In the genomic region with DNA sequence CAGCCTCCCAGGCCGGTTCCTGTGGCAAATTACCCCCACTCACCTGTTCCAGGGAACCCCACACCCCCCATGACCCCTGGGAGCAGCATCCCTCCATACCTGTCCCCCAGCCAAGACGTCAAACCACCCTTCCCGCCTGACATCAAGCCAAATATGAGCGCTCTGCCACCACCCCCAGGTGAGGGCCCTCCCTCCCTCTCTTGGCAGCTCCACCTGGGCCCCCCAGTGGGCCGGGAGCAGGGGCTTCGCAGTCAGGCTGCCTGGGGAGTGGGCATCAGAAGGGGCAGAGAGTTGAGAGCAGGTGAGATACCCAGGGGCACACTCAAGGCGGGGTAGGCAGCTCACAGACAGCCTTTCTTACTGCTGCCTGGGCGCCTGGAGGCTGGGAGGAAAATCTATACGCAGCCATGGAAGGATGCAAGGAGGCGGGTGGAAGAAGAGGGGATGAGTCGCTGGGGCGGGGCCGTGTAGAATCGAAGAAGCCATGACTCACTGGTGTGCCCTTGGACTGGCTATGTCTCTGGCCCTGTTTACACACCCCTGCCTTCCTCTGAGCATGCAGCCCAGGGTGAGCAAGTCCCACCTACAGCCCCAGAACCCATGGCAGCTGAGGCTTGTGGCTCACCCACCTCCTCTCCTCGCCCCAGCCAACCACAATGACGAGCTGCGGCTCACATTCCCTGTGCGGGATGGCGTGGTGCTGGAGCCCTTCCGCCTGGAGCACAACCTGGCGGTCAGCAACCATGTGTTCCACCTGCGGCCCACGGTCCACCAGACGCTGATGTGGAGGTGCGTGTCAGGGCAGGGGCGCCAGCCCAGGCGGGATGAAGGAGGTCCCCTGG, we compare ENCODE assay signal across 9 cellular contexts. TPM values are rescaled to one million over a fixed set of nuclear protein-coding genes. Genes with fewer than 3 reads are reported as not detected.
DNase-seq lines count a peak whose midpoint lies in the region; ATAC-seq and TF ChIP-seq lines count a peak whose summit lies in the region.
"Had no signal": no experiment of that assay in that cellular context is flagged by ENCODE, and none has a peak within 500 bp of the region (broad histone marks: within the 10 kb centered on the region; RNA-seq: fewer than 3 reads in every experiment).

No MANE protein-coding gene starts in this region.

- peak; percentile 94 for ATAC-seq in activated CD8-positive, alpha-beta T cell treated with anti-CD3 and anti-CD28 coated beads for 36 hours
- ATAC-seq in GM18498 (IDR thresholded peaks at IDR 0.05; ENCODE audit: unreplicated experiment): no peak
- no peak for ATAC-seq in GM19023 (IDR thresholded peaks at IDR 0.05; ENCODE audit: unreplicated experiment)

- peaks cover 48% of the 10 kb centered on the region for H3K36me3 Mint-ChIP-seq in activated CD8-positive, alpha-beta T cell treated with anti-CD3 and anti-CD28 coated beads for 36 hours (ENCODE audit: low read depth)

- CTCF ChIA-PET in activated CD8-positive, alpha-beta T cell treated with anti-CD3 and anti-CD28 coated beads for 36 hours (lab: Charles Lee): no interaction called here

- H3K27me3 Mint-ChIP-seq in activated CD8-positive, alpha-beta T cell treated with anti-CD3 and anti-CD28 coated beads for 36 hours: no peaks in the 10 kb centered on the region
- H3K27me3 Mint-ChIP-seq: naive B cell had no signal

- TF ChIP-seq CTCF in activated CD8-positive, alpha-beta T cell treated with anti-CD3 and anti-CD28 coated beads for 36 hours (IDR thresholded peaks at IDR 0.05): no peak

- H3K9me3 Mint-ChIP-seq in activated CD8-positive, alpha-beta T cell treated with anti-CD3 and anti-CD28 coated beads for 36 hours: no peaks in the 10 kb centered on the region
- H3K9me3 Mint-ChIP-seq: naive B cell had no signal

- H3K27ac Mint-ChIP-seq in activated CD8-positive, alpha-beta T cell treated with anti-CD3 and anti-CD28 coated beads for 36 hours: no peak overlapping the region

- H3K4me1 Mint-ChIP-seq in activated CD8-positive, alpha-beta T cell treated with anti-CD3 and anti-CD28 coated beads for 36 hours (ENCODE audit: low read depth): peaks cover 13% of the 10 kb centered on the region

- POLR2A ChIA-PET in activated CD8-positive, alpha-beta T cell treated with anti-CD3 and anti-CD28 coated beads for 36 hours (lab: Charles Lee): interaction anchor here (1.1 kb wide), 1 partner anchor 9 kb away, joined by 3 read pairs; no protein-coding TSS in a partner anchor

- peak; percentile 14 to 41 for DNase-seq in NOMO-1 (lab: John Stamatoyannopoulos, UW; ENCODE audit: unreplicated experiment in 2 of 2)
- no peak for DNase-seq in NOMO-1 treated with dmso at 0.1 percent for 144 hours (lab: John Stamatoyannopoulos, UW; ENCODE audit: unreplicated experiment)
- DNase-seq in activated CD8-positive, alpha-beta T cell treated with anti-CD3 and anti-CD28 coated beads for 36 hours: peak; percentile 84
- DNase-seq in foreskin melanocyte: peak; percentile 71
- peak; percentile 80 for DNase-seq in stimulated activated CD4-positive, alpha-beta T cell treated with anti-CD3 and anti-CD28 coated beads, Interleukin-15, amount 100 ng/mL, for 24 hours
- no peak for DNase-seq in pons (ENCODE audit: low spot score)
- DNase-seq: naive B cell had no signal

- H3K4me3 Mint-ChIP-seq in activated CD8-positive, alpha-beta T cell treated with anti-CD3 and anti-CD28 coated beads for 36 hours: no peak overlapping the region
- H3K4me3 Mint-ChIP-seq: naive B cell had no signal

- intact Hi-C loops in activated CD8-positive, alpha-beta T cell treated with anti-CD3 and anti-CD28 coated beads for 36 hours (cut with micrococcal nuclease): no loop called here

RNA-seq across cellular contexts. Expression of a gene that starts 48.6 kb away (rescaled TPM):
- 10 to 100 TPM; 81.5 to 88.6 TPM for total RNA-seq in activated CD8-positive, alpha-beta T cell treated with anti-CD3 and anti-CD28 coated beads for 36 hours

Comparison
In these comparisons a context has a peak if more than half of its experiments do, and no peak if none do; other contexts are left out.
1. DNase-seq: peak in NOMO-1 (2 of 2), activated CD8-positive, alpha-beta T cell treated with anti-CD3 and anti-CD28 coated beads for 36 hours (single experiment), foreskin melanocyte (single experiment) and stimulated activated CD4-positive, alpha-beta T cell treated with anti-CD3 and anti-CD28 coated beads, Interleukin-15, amount 100 ng/mL, for 24 hours (single experiment); none in NOMO-1 treated with dmso at 0.1 percent for 144 hours (single experiment) and pons (single experiment).